Comparison of ENCODE assay signal across 20 cellular contexts in genomic region chr12:113665457-113665856, GRCh38.
A peak's percentile ranks its signal among the peaks of the same experiment; 100 is the strongest.
DNase-seq lines count a peak whose midpoint lies in the region; ATAC-seq, FAIRE-seq and TF ChIP-seq lines count a peak whose summit lies in the region.
"Had no signal": no experiment of that assay in that cellular context is flagged by ENCODE, and none has a peak within 500 bp of the region (broad histone marks: within the 10 kb centered on the region; RNA-seq: fewer than 3 reads in every experiment).

No MANE protein-coding gene starts in this region.

- 67 to 100% methylated on average over 2 to 3 of the region's 4 CpGs for WGBS in IMR-90 (ENCODE audit: extremely low coverage in 2 of 2, insufficient read length in 1 of 2), 2 experiments
- 100% methylated on average over 2 of the region's 4 CpGs; no CpG with 5 or more reads in 1 of the 2 donors for WGBS in neuronal stem cell (ENCODE audit: extremely low coverage in 2 of 2, insufficient read length in 2 of 2, insufficient replicate concordance in 1 of 2), 2 donors
- 68 to 81% (median 76%) methylated on average over 4 of the region's 4 CpGs for WGBS in small intestine, 3 donors

- TF ChIP-seq RAD21 in IMR-90 (IDR thresholded peaks at IDR 0.05; ENCODE audit: low read length), result no peak

- H2BK15ac ChIP-seq in IMR-90 (ENCODE audit: low read depth, low read length) (no peak overlapping the region), neuronal stem cell (ENCODE audit: low read length) (peak overlapping the region; percentile 77)

- H2AFZ ChIP-seq in IMR-90 (replicated peaks; ENCODE audit: low read length, poor library complexity), result no peak overlapping the region
- no peak overlapping the region for H2AFZ ChIP-seq in neuronal stem cell (ENCODE audit: low read length)
- H2AFZ ChIP-seq: GM23248 had no signal

- H3K27ac Mint-ChIP-seq in glutamatergic neuron (ENCODE audit: unreplicated experiment), result peak overlapping the region; percentile 86
- H3K27ac Mint-ChIP-seq: CD4-positive, CD25-positive, alpha-beta regulatory T cell; CD8-positive, alpha-beta memory T cell had no signal

- H2BK20ac ChIP-seq in IMR-90 (ENCODE audit: low read depth, low read length), result no peak overlapping the region

- dilution Hi-C loops in IMR-90 (cut with HindIII; ENCODE audit: low sequenced_read_pairs, unreplicated experiment), result no loop called here

- H3K27ac ChIP-seq in IMR-90 (ENCODE audit: insufficient read depth, low read length) (no peak overlapping the region), neuronal stem cell (replicated peaks; ENCODE audit: low read length) (peak overlapping the region; percentile 95), small intestine (ENCODE audit: low read depth in 1 of 2, low read length in 1 of 2) (no peak overlapping the region)
- H3K27ac ChIP-seq: GM23248 had no signal

- ATAC-seq in IMR-90 (ENCODE audit: low read depth) (no peak), GM19324 (IDR thresholded peaks at IDR 0.05; ENCODE audit: low FRiP score, unreplicated experiment) (no peak)
- ATAC-seq: HCT116, HepG2 had no signal

- peaks cover 31% of the 10 kb centered on the region for H3K4me1 Mint-ChIP-seq in glutamatergic neuron (ENCODE audit: low read depth, unreplicated experiment)
- H3K4me1 Mint-ChIP-seq: CD4-positive, CD25-positive, alpha-beta regulatory T cell; CD8-positive, alpha-beta memory T cell had no signal

- no peak for FAIRE-seq in small intestine (lab: Jason Lieb, UNC)
- FAIRE-seq: A204.1, G401.6, GM12891, GM19239, H54, HepG2 had no signal

- TF ChIP-seq POLR2A in IMR-90 (IDR thresholded peaks at IDR 0.05; ENCODE audit: low read depth, low read length), result no peak

- H3K18ac ChIP-seq in IMR-90 (ENCODE audit: low read depth, low read length) (no peak overlapping the region), neuronal stem cell (ENCODE audit: low read length) (peak overlapping the region; percentile 79)

- no peak overlapping the region for H4K91ac ChIP-seq in IMR-90 (ENCODE audit: insufficient read depth, low read depth, low read length)
- H4K91ac ChIP-seq in neuronal stem cell (ENCODE audit: low read depth, low read length, poor library complexity), result peak overlapping the region; percentile 80

- peak overlapping the region; percentile 65 for H2BK12ac ChIP-seq in neuronal stem cell (ENCODE audit: low read length)

- no TSS peak for BruUV-seq in IMR-90 (replicated peaks; lab: Mats Ljungman, UMichigan)

- intact Hi-C loops in IMR-90 (cut with micrococcal nuclease), result no loop called here

- POLR2A ChIA-PET in IMR-90 (lab: Charles Lee; ENCODE audit: unreplicated experiment), result no interaction called here

- no peak overlapping the region for H3K4me3 Mint-ChIP-seq in glutamatergic neuron (ENCODE audit: unreplicated experiment)
- H3K4me3 Mint-ChIP-seq: CD4-positive, CD25-positive, alpha-beta regulatory T cell; CD8-positive, alpha-beta memory T cell had no signal

- no peak overlapping the region for H3K23ac ChIP-seq in IMR-90 (ENCODE audit: low read depth, low read length)
- peak overlapping the region; percentile 18 for H3K23ac ChIP-seq in neuronal stem cell (ENCODE audit: low read depth, low read length, poor library complexity)

- H2BK120ac ChIP-seq in IMR-90 (ENCODE audit: low read depth, low read length) (no peak overlapping the region), neuronal stem cell (ENCODE audit: low read depth, low read length) (no peak overlapping the region)

- no peak overlapping the region for H4K8ac ChIP-seq in IMR-90 (ENCODE audit: low read depth in 2 of 2, low read length in 2 of 2)
- no peak overlapping the region for H4K8ac ChIP-seq in neuronal stem cell (ENCODE audit: low read depth, low read length)

- H3K79me1 ChIP-seq in IMR-90 (ENCODE audit: low read depth in 1 of 2, low read length in 2 of 2), result no peaks in the 10 kb centered on the region
- H3K79me1 ChIP-seq in neuronal stem cell (ENCODE audit: low read depth, low read length), result no peaks in the 10 kb centered on the region

- no peak overlapping the region for H4K5ac ChIP-seq in IMR-90 (ENCODE audit: low read depth, low read length)

- CTCF ChIA-PET in IMR-90 (lab: Yijun Ruan, JAX), result interaction anchor here (0.5 kb wide), 1 partner anchor 569 kb away, joined by 8 read pairs; no protein-coding TSS in a partner anchor

- H3K4ac ChIP-seq in IMR-90 (ENCODE audit: low read depth, low read length) (no peak overlapping the region), neuronal stem cell (ENCODE audit: low read length) (peak overlapping the region; percentile 17)

- H3K9me1 ChIP-seq in IMR-90 (ENCODE audit: insufficient read depth, low read length), result 0 out of 2 replicates have a peak, but pooled peaks cover 4% of the 10 kb centered on the region

- no peak overlapping the region for H3K9ac ChIP-seq in IMR-90 (ENCODE audit: low read depth, low read length)
- H3K9ac ChIP-seq in neuronal stem cell (ENCODE audit: low read depth, low read length, poor library complexity), result peak overlapping the region; percentile 7
- H3K9ac ChIP-seq: GM23248 had no signal

- H3K4me2 ChIP-seq in IMR-90 (ENCODE audit: low read depth, low read length) (no peak overlapping the region), neuronal stem cell (ENCODE audit: insufficient read depth, low read length, poor library complexity, severe bottlenecking) (no peak overlapping the region)

- H3K4me3 ChIP-seq in IMR-90 (ENCODE audit: insufficient read depth, low read depth, low read length) (no peak overlapping the region), neuronal stem cell (ENCODE audit: low read length in 2 of 2) (no peak overlapping the region), small intestine (ENCODE audit: low read depth in 1 of 2, low read length in 2 of 2) (no peak overlapping the region)
- H3K4me3 ChIP-seq: GM23248 had no signal

- H2AK9ac ChIP-seq in IMR-90 (replicated peaks; ENCODE audit: low read depth, low read length, poor library complexity), result no peak overlapping the region

- no peak for TF ChIP-seq CTCF in IMR-90 (conservative IDR thresholded peaks at IDR 0.05; ENCODE audit: low read depth, low read length)
- no peak for TF ChIP-seq CTCF in glutamatergic neuron (IDR thresholded peaks at IDR 0.05; ENCODE audit: partially characterized antibody, unreplicated experiment)

- DNase-seq in IMR-90 (no peak), glutamatergic neuron (no peak), neuronal stem cell (ENCODE audit: low spot score) (no peak), small intestine (no peak), NCI-H526 treated with DMSO at 0.1 percent for 48 hours (lab: John Stamatoyannopoulos, UW) (no peak)
- DNase-seq: ACHN; BE2C; C1 segment of cervical spinal cord; CD4-positive, CD25-positive, alpha-beta regulatory T cell; CD8-positive, alpha-beta memory T cell; COR-L47; GM23248 had no signal

- peaks cover 16% of the 10 kb centered on the region for H3K9me3 Mint-ChIP-seq in glutamatergic neuron (ENCODE audit: unreplicated experiment)
- H3K9me3 Mint-ChIP-seq: CD8-positive, alpha-beta memory T cell had no signal

- H3K36me3 ChIP-seq in IMR-90 (ENCODE audit: control insufficient read depth, insufficient read depth, low read length) (no peaks in the 10 kb centered on the region), neuronal stem cell (replicated peaks in 1 of 2; ENCODE audit: control insufficient read depth in 2 of 2, insufficient read depth in 2 of 2, low read length in 2 of 2) (no peaks in the 10 kb centered on the region), small intestine (ENCODE audit: control insufficient read depth in 2 of 2, insufficient read depth in 2 of 2, low read length in 2 of 2) (no peaks in the 10 kb centered on the region)
- H3K36me3 ChIP-seq: BE2C had no signal

- H3K27me3 ChIP-seq in IMR-90 (ENCODE audit: control insufficient read depth, insufficient read depth, low read length), result peaks cover 16% of the 10 kb centered on the region
- H3K27me3 ChIP-seq in neuronal stem cell (ENCODE audit: control insufficient read depth in 3 of 3, insufficient read depth in 3 of 3, low read depth in 1 of 3, low read length in 3 of 3), result peaks cover 0 to 31% (median 0%) of the 10 kb centered on the region in 3 experiments
- peaks cover 0 to 15% of the 10 kb centered on the region in 2 donors for H3K27me3 ChIP-seq in small intestine (ENCODE audit: control insufficient read depth in 2 of 2, insufficient read depth in 2 of 2, low read length in 2 of 2)

- H2BK5ac ChIP-seq in IMR-90 (ENCODE audit: low read depth, low read length, poor library complexity, severe bottlenecking) (peak overlapping the region; percentile 66), neuronal stem cell (ENCODE audit: low read length) (peak overlapping the region; percentile 31)

- H2AK5ac ChIP-seq in IMR-90 (ENCODE audit: low read depth, low read length) (no peak overlapping the region), neuronal stem cell (ENCODE audit: low read depth, low read length) (peak overlapping the region; percentile 16)

- no peaks in the 10 kb centered on the region for H4K20me1 ChIP-seq in IMR-90 (ENCODE audit: insufficient read depth, low read length)

- H3K36me3 Mint-ChIP-seq in glutamatergic neuron (ENCODE audit: unreplicated experiment), result peaks cover 5% of the 10 kb centered on the region
- H3K36me3 Mint-ChIP-seq: CD4-positive, CD25-positive, alpha-beta regulatory T cell had no signal

- no peak overlapping the region for H3K56ac ChIP-seq in IMR-90 (ENCODE audit: extremely low read depth, insufficient read depth, low read length)

- peaks cover 14% of the 10 kb centered on the region for H3K27me3 Mint-ChIP-seq in glutamatergic neuron (ENCODE audit: unreplicated experiment)

- no peaks in the 10 kb centered on the region for H3K9me3 ChIP-seq in IMR-90 (ENCODE audit: control insufficient read depth, insufficient read depth, low read length)
- no peaks in the 10 kb centered on the region for H3K9me3 ChIP-seq in neuronal stem cell (replicated peaks in 1 of 2; ENCODE audit: control insufficient read depth in 2 of 2, insufficient read depth in 1 of 2, low read depth in 1 of 2, low read length in 2 of 2)
- no peaks in the 10 kb centered on the region for H3K9me3 ChIP-seq in small intestine (ENCODE audit: control insufficient read depth, low read depth)
- H3K9me3 ChIP-seq: BE2C had no signal

- no peak overlapping the region for H3K14ac ChIP-seq in IMR-90 (replicated peaks; ENCODE audit: low read depth, low read length)
- no peak overlapping the region for H3K14ac ChIP-seq in neuronal stem cell (ENCODE audit: low read length)

- in situ Hi-C loops in IMR-90 (cut with MboI; ENCODE audit: low sequenced_read_pairs), result no loop called here

- no peaks in the 10 kb centered on the region for H3K4me1 ChIP-seq in IMR-90 (ENCODE audit: control insufficient read depth, insufficient read depth, low read length)
- peaks cover 6 to 38% of the 10 kb centered on the region in 2 donors for H3K4me1 ChIP-seq in neuronal stem cell (ENCODE audit: control insufficient read depth in 2 of 2, insufficient read depth in 1 of 2, low read depth in 1 of 2, low read length in 2 of 2)
- no peaks in the 10 kb centered on the region for H3K4me1 ChIP-seq in small intestine (ENCODE audit: control insufficient read depth in 2 of 2, insufficient read depth in 1 of 2, low read depth in 1 of 2, low read length in 1 of 2)
- H3K4me1 ChIP-seq: BE2C had no signal

TF ChIP-seq in IMR-90, 13 proteins besides CTCF, POLR2A, EP300 and RAD21 (continues in another document):
- TF ChIP-seq SMC3 (IDR thresholded peaks at IDR 0.05; ENCODE audit: low read depth, low read length) (no peak), MXI1 (IDR thresholded peaks at IDR 0.05; ENCODE audit: borderline replicate concordance, low read depth, low read length) (no peak), NFE2L2 (IDR thresholded peaks at IDR 0.05; ENCODE audit: low read depth, low read length) (no peak)
